ENCODE assay signal across 9 cellular contexts in genomic region chr10:72133517-72133916, GRCh38. TPM values are rescaled to one million over a fixed set of nuclear protein-coding genes. Genes with fewer than 3 reads are reported as not detected.
DNase-seq lines count a peak whose midpoint lies in the region; ATAC-seq, FAIRE-seq and TF ChIP-seq lines count a peak whose summit lies in the region.
"Had no signal": no experiment of that assay in that cellular context is flagged by ENCODE, and none has a peak within 500 bp of the region (broad histone marks: within the 10 kb centered on the region; RNA-seq: fewer than 3 reads in every experiment).

No MANE protein-coding gene starts in this region.

- DNase-seq in CD14-positive monocyte (ENCODE audit: low spot score), result peak; percentile 46
- DNase-seq in brain microvascular endothelial cell, result peak; percentile 65
- DNase-seq in kidney, result no peak
- no peak for DNase-seq in HuH-7 (ENCODE audit: low spot score)
- no peak for DNase-seq in NCI-H345 treated with DMSO at 0.1 percent for 48 hours (lab: John Stamatoyannopoulos, UW; ENCODE audit: unreplicated experiment)
- no peak for DNase-seq in activated effector memory CD4-positive, alpha-beta T cell treated with anti-CD3 and anti-CD28 coated beads, Interleukin-2, amount 50 U/mL, for 16 hours

- H3K36me3 ChIP-seq in brain microvascular endothelial cell (replicated peaks) (peaks cover 3% of the 10 kb centered on the region), kidney (ENCODE audit: control insufficient read depth in 1 of 2, insufficient read depth in 2 of 2, low read length in 2 of 2) (no peaks in the 10 kb centered on the region)

- H3K4me1 ChIP-seq in kidney (ENCODE audit: control insufficient read depth in 1 of 2, insufficient read depth in 1 of 2, low read depth in 1 of 2, low read length in 2 of 2), result no peaks in the 10 kb centered on the region

- peaks cover 40 to 45% of the 10 kb centered on the region in 2 donors for H3K36me3 Mint-ChIP-seq in CD14-positive monocyte

- peak overlapping the region in 6 of 7 donors; percentile 3 to 86 (median 43) for H3K27ac Mint-ChIP-seq in CD14-positive monocyte

- no peaks in the 10 kb centered on the region for H3K9me3 ChIP-seq in kidney (ENCODE audit: control insufficient read depth in 1 of 2, low read length in 2 of 2)

- TF ChIP-seq CTCF in CD14-positive monocyte (IDR thresholded peaks at IDR 0.05) (no peak), brain microvascular endothelial cell (IDR thresholded peaks at IDR 0.05; ENCODE audit: low read depth, low read length, missing control alignments) (no peak), kidney (IDR thresholded peaks at IDR 0.05; ENCODE audit: borderline replicate concordance, extremely low read depth, insufficient read depth) (no peak)

- H3K4me3 ChIP-seq in brain microvascular endothelial cell (ENCODE audit: low read depth, low read length), result no peak overlapping the region
- no peak overlapping the region for H3K4me3 ChIP-seq in kidney (ENCODE audit: low read length in 2 of 2)

- peaks cover 2 to 8% (median 7%) of the 10 kb centered on the region in 3 donors for H3K27me3 Mint-ChIP-seq in CD14-positive monocyte (ENCODE audit: low read depth in 3 of 3)
- H3K27me3 Mint-ChIP-seq: brain had no signal

- peaks cover 4 to 12% (median 7%) of the 10 kb centered on the region in 7 donors for H3K9me3 Mint-ChIP-seq in CD14-positive monocyte

- no peak overlapping the region for H3K9ac ChIP-seq in kidney (ENCODE audit: low read length in 2 of 2)

- intact Hi-C loops in CD14-positive monocyte (cut with micrococcal nuclease) (loop anchor here in 1 of 2 donors (10.0 kb wide), 1 partner anchor 201 kb away; no protein-coding TSS in a partner anchor), kidney (cut with DNase I) (no loop called here)

- peaks cover 30% of the 10 kb centered on the region for H3K4me1 Mint-ChIP-seq in CD14-positive monocyte

- no peak overlapping the region for H3K4me3 Mint-ChIP-seq in CD14-positive monocyte
- H3K4me3 Mint-ChIP-seq: brain had no signal

- H3K27ac ChIP-seq in brain microvascular endothelial cell (no peak overlapping the region), kidney (ENCODE audit: low read depth in 2 of 2, low read length in 2 of 2) (no peak overlapping the region)

- peak; percentile 92 for ATAC-seq in GM19351 (IDR thresholded peaks at IDR 0.05; ENCODE audit: unreplicated experiment)
- ATAC-seq in HG03378 (IDR thresholded peaks at IDR 0.05; ENCODE audit: unreplicated experiment), result peak; percentile 91

- in situ Hi-C loops in brain microvascular endothelial cell (cut with HindIII; ENCODE audit: low pct_ligation_motif_present, low sequenced_read_pairs), result no loop called here

- FAIRE-seq in kidney (lab: Jason Lieb, UNC), result no peak

- H3K27me3 ChIP-seq in brain microvascular endothelial cell (replicated peaks), result no peaks in the 10 kb centered on the region

RNA-seq across cellular contexts. Expression of gene SPOCK2, which starts 45.2 kb away (rescaled TPM):
- 1 to 10 TPM in 1 of 2 donors, under 1 TPM in 1; 0.45 to 1.6 TPM for polyA plus RNA-seq in CD14-positive monocyte
- total RNA-seq in kidney, result 19.7 TPM
- polyA plus RNA-seq in kidney (ENCODE audit: insufficient read depth, low read depth, low replicate concordance), result 103 TPM

Comparison
In these comparisons a context has a peak if more than half of its experiments do, and no peak if none do; other contexts are left out.
1. DNase-seq: peak in CD14-positive monocyte (single experiment) and brain microvascular endothelial cell (single experiment); none in kidney (single experiment), HuH-7 (single experiment), NCI-H345 treated with DMSO at 0.1 percent for 48 hours (single experiment) and activated effector memory CD4-positive, alpha-beta T cell treated with anti-CD3 and anti-CD28 coated beads, Interleukin-2, amount 50 U/mL, for 16 hours (single experiment).
2. RNA of gene SPOCK2, which starts 45.2 kb away (polyA plus RNA-seq): 103 TPM in kidney (single experiment); 0.45 to 1.6 TPM in CD14-positive monocyte; every median in the first group is over 10 times any median in the second.